In genomic region chr2:52054824-52055223, GRCh38 we compare ENCODE assay signal across 23 cellular contexts.
DNase-seq lines count a peak whose midpoint lies in the region; ATAC-seq and TF ChIP-seq lines count a peak whose summit lies in the region.
"Had no signal": no experiment of that assay in that cellular context is flagged by ENCODE, and none has a peak within 500 bp of the region (broad histone marks: within the 10 kb centered on the region; RNA-seq: fewer than 3 reads in every experiment).

No MANE protein-coding gene starts in this region.

- H3K27ac Mint-ChIP-seq in WTC11: peak overlapping the region; percentile 89
- H3K27ac Mint-ChIP-seq in activated naive CD4-positive, alpha-beta T cell treated with anti-CD3 and anti-CD28 coated beads, Interleukin-2, amount 50 U/mL, for 72 hours: no peak overlapping the region
- H3K27ac Mint-ChIP-seq: CD4-positive, alpha-beta T cell had no signal

- RAD21 ChIA-PET in HCT116 (lab: Charles Lee; ENCODE audit: low non-redundant PET in 1 of 2, low total read pairs in 2 of 2, uncharacterized antibody in 2 of 2, unreplicated experiment in 2 of 2): no interaction called here

- ATAC-seq in HCT116 (no peak), WTC11 (peak; percentile 79), HG02970 (IDR thresholded peaks at IDR 0.05; ENCODE audit: low FRiP score, unreplicated experiment) (no peak)
- no peak for ATAC-seq in activated naive CD4-positive, alpha-beta T cell treated with anti-CD3 and anti-CD28 coated beads, Interleukin-2, amount 50 U/mL, for 72 hours
- ATAC-seq: A549 had no signal

- peaks cover 26% of the 10 kb centered on the region for H3K4me1 Mint-ChIP-seq in WTC11

- H2AFZ ChIP-seq in HCT116 (ENCODE audit: low read depth, low read length, poor library complexity, severe bottlenecking): peak overlapping the region; percentile 65
- peak overlapping the region; percentile 11 for H2AFZ ChIP-seq in smooth muscle cell (ENCODE audit: low read depth)
- H2AFZ ChIP-seq: GM23248 had no signal

- no peaks in the 10 kb centered on the region; a peak in 1 of 4 replicates for H3K9me3 ChIP-seq in HCT116 (ENCODE audit: control insufficient read depth in 1 of 2, insufficient read depth in 1 of 2, low read depth in 1 of 2, low read length in 2 of 2)
- H3K9me3 ChIP-seq in smooth muscle cell (replicated peaks; ENCODE audit: low read depth): no peaks in the 10 kb centered on the region
- H3K9me3 ChIP-seq: Peyer's patch had no signal

- H3K9me3 Mint-ChIP-seq in WTC11: peaks cover 53% of the 10 kb centered on the region
- H3K9me3 Mint-ChIP-seq in activated naive CD4-positive, alpha-beta T cell treated with anti-CD3 and anti-CD28 coated beads, Interleukin-2, amount 50 U/mL, for 72 hours: peaks cover 12 to 23% of the 10 kb centered on the region in 2 donors

- no peak overlapping the region for H3K4me2 ChIP-seq in HCT116 (ENCODE audit: low read length)
- no peak overlapping the region for H3K4me2 ChIP-seq in smooth muscle cell
- H3K4me2 ChIP-seq: A549; BLaER1 treated with 17β-estradiol and CSF1 and Interleukin-3, amounts not matched to agents 10 nM and 100 nM had no signal

- peaks cover under 1% of the 10 kb centered on the region; the same call in 1 of the 2 replicates for H3K27me3 Mint-ChIP-seq in WTC11 (ENCODE audit: low read depth)
- H3K27me3 Mint-ChIP-seq: CD4-positive, alpha-beta T cell had no signal

- H3K27ac ChIP-seq in HCT116 (ENCODE audit: low read depth, low read length): no peak overlapping the region
- H3K27ac ChIP-seq in smooth muscle cell (ENCODE audit: low read depth): no peak overlapping the region
- H3K27ac ChIP-seq: A549; BLaER1 treated with 17β-estradiol and CSF1 and Interleukin-3, amounts not matched to agents 10 nM and 100 nM; GM23248; Peyer's patch had no signal

- intact Hi-C loops in HCT116 (cut with micrococcal nuclease): no loop called here

- no peaks in the 10 kb centered on the region for H4K20me1 ChIP-seq in HCT116 (ENCODE audit: insufficient read depth)
- H4K20me1 ChIP-seq in smooth muscle cell (ENCODE audit: low read depth): no peaks in the 10 kb centered on the region
- H4K20me1 ChIP-seq: BLaER1 treated with 17β-estradiol and CSF1 and Interleukin-3, amounts not matched to agents 10 nM and 100 nM had no signal

- no peak for TF ChIP-seq POLR2A in HCT116 (IDR thresholded peaks at IDR 0.05; ENCODE audit: borderline replicate concordance, extremely low read depth, insufficient read depth, insufficient read length)

- H3K79me2 ChIP-seq in HCT116 (ENCODE audit: insufficient read depth, low read length) (no peaks in the 10 kb centered on the region), smooth muscle cell (ENCODE audit: low read depth) (no peaks in the 10 kb centered on the region)

- 44% methylated on average over 3 of the region's 3 CpGs for WGBS in smooth muscle cell (ENCODE audit: low lambda C conversion rate)

- BruUV-seq in HCT116 (replicated peaks; lab: Mats Ljungman, UMichigan): no TSS peak

- H3K9me2 ChIP-seq in HCT116 (ENCODE audit: insufficient read depth): no peaks in the 10 kb centered on the region

- peaks cover 49% of the 10 kb centered on the region for H3K36me3 Mint-ChIP-seq in WTC11
- H3K36me3 Mint-ChIP-seq in activated naive CD4-positive, alpha-beta T cell treated with anti-CD3 and anti-CD28 coated beads, Interleukin-2, amount 50 U/mL, for 72 hours: peaks cover 6% of the 10 kb centered on the region in 2 donors

- no peaks in the 10 kb centered on the region for H3K4me1 ChIP-seq in HCT116 (ENCODE audit: control insufficient read depth in 1 of 2, insufficient read depth in 2 of 2, low read length in 2 of 2)
- H3K4me1 ChIP-seq in smooth muscle cell (ENCODE audit: low read depth): no peaks in the 10 kb centered on the region
- H3K4me1 ChIP-seq: A549; BLaER1 treated with 17β-estradiol and CSF1 and Interleukin-3, amounts not matched to agents 10 nM and 100 nM; Caco-2; Peyer's patch had no signal

- POLR2A ChIA-PET in HCT116 (lab: Charles Lee) (no interaction called here), WTC11 (lab: Charles Lee) (no interaction called here)

- CTCF ChIA-PET in HCT116 (lab: Charles Lee) (no interaction called here), WTC11 (lab: Charles Lee) (no interaction called here)

- H3F3A ChIP-seq in smooth muscle cell (ENCODE audit: low read depth): no peaks in the 10 kb centered on the region

- H3K27me3 ChIP-seq in HCT116 (ENCODE audit: insufficient read depth, low read length) (no peaks in the 10 kb centered on the region), smooth muscle cell (ENCODE audit: low read depth) (no peaks in the 10 kb centered on the region)
- H3K27me3 ChIP-seq: BLaER1 treated with 17β-estradiol and CSF1 and Interleukin-3, amounts not matched to agents 10 nM and 100 nM; MG63; Peyer's patch had no signal

- H3K4me3 Mint-ChIP-seq in WTC11: peak overlapping the region; percentile 38; the same call in 1 of the 2 replicates
- H3K4me3 Mint-ChIP-seq: CD4-positive, alpha-beta T cell had no signal

- no peak overlapping the region for H3K4me3 ChIP-seq in HCT116 (replicated peaks in 1 of 2; ENCODE audit: low read depth in 1 of 2, low read length in 2 of 2)
- H3K4me3 ChIP-seq in smooth muscle cell: no peak overlapping the region
- H3K4me3 ChIP-seq: A549; BLaER1 treated with 17β-estradiol and CSF1 and Interleukin-3, amounts not matched to agents 10 nM and 100 nM; GM23248; MG63; Peyer's patch had no signal

- H3K9ac ChIP-seq in HCT116 (ENCODE audit: low read length): no peak overlapping the region
- no peak overlapping the region for H3K9ac ChIP-seq in smooth muscle cell (ENCODE audit: low read depth)
- H3K9ac ChIP-seq: BLaER1 treated with 17β-estradiol and CSF1 and Interleukin-3, amounts not matched to agents 10 nM and 100 nM; GM23248 had no signal

- no peaks in the 10 kb centered on the region for H3K36me3 ChIP-seq in HCT116 (ENCODE audit: control insufficient read depth in 1 of 2, insufficient read depth in 2 of 2, low read length in 2 of 2)
- H3K36me3 ChIP-seq in smooth muscle cell (ENCODE audit: low read depth): no peaks in the 10 kb centered on the region
- H3K36me3 ChIP-seq: BLaER1 treated with 17β-estradiol and CSF1 and Interleukin-3, amounts not matched to agents 10 nM and 100 nM; MG63; Peyer's patch had no signal

- TF ChIP-seq RAD21 in HCT116 (IDR thresholded peaks at IDR 0.05; ENCODE audit: low read depth): no peak

- TF ChIP-seq CTCF in HCT116 (IDR thresholded peaks at IDR 0.05 in 2 of 3, conservative IDR thresholded peaks at IDR 0.05 in 1 of 3; ENCODE audit: borderline replicate concordance in 1 of 3, insufficient read depth in 1 of 3, low read depth in 2 of 3, low read length in 2 of 3): no peak
- no peak for TF ChIP-seq CTCF in WTC11 (IDR thresholded peaks at IDR 0.05)
- TF ChIP-seq CTCF in smooth muscle cell (IDR thresholded peaks at IDR 0.05; ENCODE audit: borderline replicate concordance, insufficient read depth, poor library complexity, severe bottlenecking): no peak

- DNase-seq in HCT116 (ENCODE audit: low read depth, low spot score) (no peak), WTC11 (ENCODE audit: low spot score) (no peak), iPS-NIHi11 (ENCODE audit: low spot score) (peak; percentile 9), smooth muscle cell (lab: John Stamatoyannopoulos, UW; ENCODE audit: unreplicated experiment) (no peak), NCI-H748 treated with DMSO at 0.1 percent for 48 hours (lab: John Stamatoyannopoulos, UW) (no peak)
- no peak for DNase-seq in activated naive CD4-positive, alpha-beta T cell treated with anti-CD3 and anti-CD28 coated beads, Interleukin-2, amount 50 U/mL, for 72 hours (ENCODE audit: low spot score in 2 of 2)
- DNase-seq: AML-193; Caco-2; CD4-positive, alpha-beta T cell; GM23248; IMR-90; KG1; MG63; NCI-H1105 treated with DMSO at 0.1 percent for 48 hours; NCI-H146; NCI-H1930; NCI-H446 treated with DMSO at 0.1 percent for 48 hours; NCI-H526; Peyer's patch; SHP77 treated with DMSO at 0.1 percent for 48 hours had no signal

TF ChIP-seq in HCT116, 20 proteins besides CTCF, POLR2A, EP300 and RAD21 (continues in another document):
- TF ChIP-seq ZNF274 (IDR thresholded peaks at IDR 0.05; ENCODE audit: low read depth, low read length) (no peak), POLR2AphosphoS5 (IDR thresholded peaks at IDR 0.05; ENCODE audit: low read depth, low read length) (no peak), EZH2phosphoT487 (IDR thresholded peaks at IDR 0.05; ENCODE audit: borderline replicate concordance) (no peak), SIN3A (IDR thresholded peaks at IDR 0.05; ENCODE audit: low read depth) (no peak), CBX3 (IDR thresholded peaks at IDR 0.05; ENCODE audit: low read depth) (no peak), JUND (IDR thresholded peaks at IDR 0.05) (no peak), FOSL1 (IDR thresholded peaks at IDR 0.05; ENCODE audit: low read depth) (no peak), SP1 (IDR thresholded peaks at IDR 0.05; ENCODE audit: low read depth) (no peak)

TF ChIP-seq in WTC11, 78 proteins besides CTCF, POLR2A, EP300 and RAD21:
- TF ChIP-seq PRDM15 (CRISPR knock-in tag; IDR thresholded peaks at IDR 0.05) (no peak), GABPB1 (CRISPR knock-in tag; IDR thresholded peaks at IDR 0.05) (no peak), NFYB (CRISPR knock-in tag; conservative IDR thresholded peaks at IDR 0.05; ENCODE audit: low read depth) (no peak), CREM (CRISPR knock-in tag; IDR thresholded peaks at IDR 0.05) (no peak)
